Comparison of ENCODE assay signal across 12 cellular contexts in genomic region chr1:116334015-116334547, GRCh38. TPM values are rescaled to one million over a fixed set of nuclear protein-coding genes. Genes with fewer than 3 reads are reported as not detected.
A peak's percentile ranks its signal among the peaks of the same experiment; 100 is the strongest.
DNase-seq lines count a peak whose midpoint lies in the region; TF ChIP-seq lines count a peak whose summit lies in the region.
"Had no signal": no experiment of that assay in that cellular context is flagged by ENCODE, and none has a peak within 500 bp of the region (broad histone marks: within the 10 kb centered on the region; RNA-seq: fewer than 3 reads in every experiment).

No MANE protein-coding gene starts in this region.

- no peak overlapping the region for H3K4me2 ChIP-seq in hepatocyte

- TF ChIP-seq POLR2A in suprapubic skin (IDR thresholded peaks at IDR 0.05) = no peak

- TF ChIP-seq EP300 in suprapubic skin (IDR thresholded peaks at IDR 0.05) = no peak

- no peaks in the 10 kb centered on the region for H3K9me2 ChIP-seq in hepatocyte (replicated peaks; ENCODE audit: insufficient read depth)

- peak; percentile 32 for DNase-seq in DMS153 (lab: John Stamatoyannopoulos, UW)
- no peak for DNase-seq in DMS153 treated with DMSO at 0.1 percent for 48 hours (lab: John Stamatoyannopoulos, UW; ENCODE audit: unreplicated experiment)
- peak; percentile 61 for DNase-seq in astrocyte of the cerebellum (ENCODE audit: low read depth)
- DNase-seq in hepatocyte (ENCODE audit: low spot score) = no peak
- DNase-seq in suprapubic skin (ENCODE audit: low spot score in 2 of 2) = no peak
- no peak for DNase-seq in putamen (ENCODE audit: low spot score)
- DNase-seq in OCI-M1 (lab: John Stamatoyannopoulos, UW) = no peak
- no peak for DNase-seq in NCI-H510A treated with DMSO at 0.1 percent for 48 hours (lab: John Stamatoyannopoulos, UW)
- DNase-seq: 8988T; activated naive CD4-positive, alpha-beta T cell; midbrain; WERI-Rb-1 had no signal

- no peak overlapping the region for H2AFZ ChIP-seq in hepatocyte

- H3K9me3 ChIP-seq in hepatocyte (ENCODE audit: low read depth) = no peaks in the 10 kb centered on the region
- no peaks in the 10 kb centered on the region for H3K9me3 ChIP-seq in suprapubic skin

- H4K20me1 ChIP-seq in hepatocyte (ENCODE audit: insufficient read depth, poor library complexity, severe bottlenecking) = no peaks in the 10 kb centered on the region

- peak overlapping the region; percentile 69 for H3K27ac ChIP-seq in hepatocyte
- peak overlapping the region; percentile 49 for H3K27ac ChIP-seq in suprapubic skin
- H3K27ac ChIP-seq: WERI-Rb-1 had no signal

- WGBS in hepatocyte (ENCODE audit: low lambda C conversion rate, missing lambda C conversion rate) = 97% methylated on average over 2 of the region's 2 CpGs
- 67% methylated on average over 2 of the region's 2 CpGs for WGBS in suprapubic skin

- in situ Hi-C loops in astrocyte of the cerebellum (cut with HindIII; ENCODE audit: low sequenced_read_pairs) = no loop called here

- TF ChIP-seq CTCF in astrocyte of the cerebellum (IDR thresholded peaks at IDR 0.05; ENCODE audit: low read depth, low read length, missing control alignments) (no peak), hepatocyte (IDR thresholded peaks at IDR 0.05; ENCODE audit: poor library complexity) (no peak), suprapubic skin (IDR thresholded peaks at IDR 0.05) (no peak)

- H3K4me3 ChIP-seq in astrocyte of the cerebellum (ENCODE audit: low read depth, low read length) (no peak overlapping the region), hepatocyte (no peak overlapping the region), suprapubic skin (no peak overlapping the region)

- H3K4me1 ChIP-seq in hepatocyte (ENCODE audit: insufficient read depth) (peaks cover 33% of the 10 kb centered on the region), suprapubic skin (peaks cover 10% of the 10 kb centered on the region)

- H3K27me3 ChIP-seq in hepatocyte (no peaks in the 10 kb centered on the region), suprapubic skin (no peaks in the 10 kb centered on the region)

- H3K36me3 ChIP-seq in hepatocyte (replicated peaks; ENCODE audit: insufficient read depth, low read depth) (no peaks in the 10 kb centered on the region), suprapubic skin (no peaks in the 10 kb centered on the region)
- H3K36me3 ChIP-seq: WERI-Rb-1 had no signal

- no peaks in the 10 kb centered on the region for H3K79me2 ChIP-seq in hepatocyte

RNA-seq across cellular contexts. Expression of gene ATP1A1, which starts 39.0 kb away (rescaled TPM):
- total RNA-seq in hepatocyte (559 and 564 TPM in 2 replicates), suprapubic skin (100 to 1,000 TPM; 556 to 703 (median 561) TPM)
- 412 and 415 TPM in 2 replicates for polyA plus RNA-seq in hepatocyte

Comparison
In these comparisons a context has a peak if more than half of its experiments do, and no peak if none do; other contexts are left out.
1. DNase-seq: peak in DMS153 (single experiment) and astrocyte of the cerebellum (single experiment); none in DMS153 treated with DMSO at 0.1 percent for 48 hours (single experiment), hepatocyte (single experiment), suprapubic skin (0 of 2), putamen (single experiment), OCI-M1 (single experiment) and NCI-H510A treated with DMSO at 0.1 percent for 48 hours (single experiment).